Comparison of ENCODE assay signal across 2 cellular contexts in genomic region chr7:99155207-99155606, GRCh38.
TF ChIP-seq lines count a peak whose summit lies in the region.

No MANE protein-coding gene starts in this region.

TF ChIP-seq in GM12891, 5 proteins besides CTCF, POLR2A, EP300 and RAD21:
- TF ChIP-seq TAF1 (IDR thresholded peaks at IDR 0.05; ENCODE audit: low read depth, low read length) (no peak), SPI1 (IDR thresholded peaks at IDR 0.05; ENCODE audit: low read depth, low read length) (peak; percentile 27; the same call in 1 of the 2 replicates)
TF ChIP-seq in GM12891: peak in this region for 1.

TF ChIP-seq in GM12878, 131 proteins besides CTCF, POLR2A, EP300 and RAD21:
- TF ChIP-seq ETV6 (conservative IDR thresholded peaks at IDR 0.05 in 1 of 2, IDR thresholded peaks at IDR 0.05 in 1 of 2; ENCODE audit: borderline replicate concordance in 1 of 2, low read depth in 1 of 2) (no peak), TBL1XR1 (IDR thresholded peaks at IDR 0.05; ENCODE audit: low read depth, low read length) (no peak), PAX5 (IDR thresholded peaks at IDR 0.05; ENCODE audit: borderline replicate concordance, low read depth, low read length) (no peak), NR2C2 (IDR thresholded peaks at IDR 0.05; ENCODE audit: borderline replicate concordance, control insufficient read depth, insufficient read length, low read depth) (no peak), NFYA (IDR thresholded peaks at IDR 0.05; ENCODE audit: borderline replicate concordance, low read depth, low read length) (no peak), RELA (IDR thresholded peaks at IDR 0.05; ENCODE audit: borderline replicate concordance, partially characterized antibody) (no peak), LARP7 (IDR thresholded peaks at IDR 0.05) (no peak), SMARCA5 (IDR thresholded peaks at IDR 0.05) (no peak), BCLAF1 (IDR thresholded peaks at IDR 0.05) (no peak), JUNB (IDR thresholded peaks at IDR 0.05) (no peak), ZNF24 (IDR thresholded peaks at IDR 0.05) (no peak), ZNF687 (IDR thresholded peaks at IDR 0.05) (no peak), ZZZ3 (IDR thresholded peaks at IDR 0.05; ENCODE audit: control insufficient read depth, insufficient read length, low read depth) (no peak)
TF ChIP-seq in GM12878: peak in this region for 0.
